ENCODE assay signal across 36 cellular contexts in the genomic region with DNA sequence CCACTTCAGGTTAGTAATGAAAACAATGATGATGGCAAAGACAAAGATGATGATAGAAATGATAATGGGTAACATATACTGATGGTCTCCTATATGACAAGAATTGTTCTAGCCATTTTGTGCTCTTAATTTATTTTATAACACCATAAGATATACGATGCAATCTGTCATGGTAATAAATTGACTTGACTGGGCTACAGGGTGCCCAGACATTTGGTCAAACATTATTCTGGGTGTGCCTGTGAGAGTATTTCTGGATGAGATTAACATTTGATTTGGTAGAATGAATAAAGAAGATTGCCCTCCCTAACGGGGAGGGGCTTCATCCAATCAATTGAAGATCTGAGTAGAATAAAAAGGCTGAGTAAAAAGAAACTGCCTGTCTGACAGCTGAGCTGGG.
"Had no signal": no experiment of that assay in that cellular context is flagged by ENCODE, and none has a peak within 500 bp of the region (broad histone marks: within the 10 kb centered on the region; RNA-seq: fewer than 3 reads in every experiment).

No MANE protein-coding gene starts in this region.

- H3K27me3 Mint-ChIP-seq: activated naive CD4-positive, alpha-beta T cell treated with anti-CD3 and anti-CD28 coated beads, Interleukin-2, amount 10 ng/mL, durations not matched to agents 7 days and 5 days; activated naive CD4-positive, alpha-beta T cell treated with anti-CD3 and anti-CD28 coated beads, Interleukin-2, amount 50 U/mL, for 24 hours; activated naive CD8-positive, alpha-beta T cell treated with anti-CD3 and anti-CD28 coated beads, Interleukin-2, amount 10 ng/mL, durations not matched to agents 7 days and 5 days; activated T-cell treated with anti-CD3 and anti-CD28 coated beads, Interleukin-2, amount 50 U/mL, for 24 hours; activated T-helper 17 cell treated with anti-CD3 and anti-CD28 coated beads, Interleukin-2, amount 50 U/mL, for 72 hours; brain; central memory CD8-positive, alpha-beta T cell had no signal

- H3K36me3 ChIP-seq: adrenal gland, ascending aorta, brain microvascular endothelial cell, breast epithelium, cardiac muscle cell had no signal

- ATAC-seq: activated naive CD4-positive, alpha-beta T cell treated with anti-CD3 and anti-CD28 coated beads, Interleukin-2, amount 50 U/mL, for 72 hours; activated naive CD8-positive, alpha-beta T cell treated with anti-CD3 and anti-CD28 coated beads, Interleukin-2, amount 50 U/mL, for 24 hours; activated T-cell treated with anti-CD3 and anti-CD28 coated beads, Interleukin-2, amount 50 U/mL, for 4 hours; activated T-helper 17 cell treated with anti-CD3 and anti-CD28 coated beads, Interleukin-2, amount 50 U/mL, for 72 hours; body of pancreas had no signal

- H3K27ac ChIP-seq: adrenal gland, ascending aorta, body of pancreas, brain microvascular endothelial cell, breast epithelium, cardiac muscle cell had no signal

- H3K4me1 ChIP-seq: ascending aorta, body of pancreas, breast epithelium had no signal

- H3K4me3 ChIP-seq: adrenal gland, ascending aorta, body of pancreas, breast epithelium, cardiac muscle cell had no signal

- H3K36me3 Mint-ChIP-seq: activated naive CD4-positive, alpha-beta T cell treated with anti-CD3 and anti-CD28 coated beads, Interleukin-2, amount 10 ng/mL, durations not matched to agents 7 days and 5 days; activated naive CD4-positive, alpha-beta T cell treated with anti-CD3 and anti-CD28 coated beads, Interleukin-2, amount 50 U/mL, for 24 hours; activated naive CD8-positive, alpha-beta T cell treated with anti-CD3 and anti-CD28 coated beads for 36 hours; activated naive CD8-positive, alpha-beta T cell treated with anti-CD3 and anti-CD28 coated beads, Interleukin-2, amount 10 ng/mL, durations not matched to agents 7 days and 5 days had no signal

- DNase-seq: activated effector memory CD4-positive, alpha-beta T cell treated with anti-CD3 and anti-CD28 coated beads, Interleukin-2, amount 50 U/mL, for 16 hours; activated effector memory CD4-positive, alpha-beta T cell treated with Interleukin-2 at 50 U/mL for 16 hours; activated gamma-delta T cell; activated gamma-delta T cell treated with Interleukin-2 at 50 U/mL for 16 hours; activated naive CD4-positive, alpha-beta T cell; activated naive CD4-positive, alpha-beta T cell treated with anti-CD3 and anti-CD28 coated beads for 36 hours; activated naive CD4-positive, alpha-beta T cell treated with anti-CD3 and anti-CD28 coated beads, Interleukin-2, amount 10 ng/mL, durations not matched to agents 7 days and 5 days; activated naive CD4-positive, alpha-beta T cell treated with anti-CD3 and anti-CD28 coated beads, Interleukin-2, amount 50 U/mL, for 16 hours; activated naive CD4-positive, alpha-beta T cell treated with Interleukin-2 at 50 U/mL for 16 hours; activated naive CD8-positive, alpha-beta T cell treated with anti-CD3 and anti-CD28 coated beads for 36 hours; activated naive CD8-positive, alpha-beta T cell treated with anti-CD3 and anti-CD28 coated beads, Interleukin-2, amount 10 ng/mL, durations not matched to agents 7 days and 5 days; activated naive CD8-positive, alpha-beta T cell treated with anti-CD3 and anti-CD28 coated beads, Interleukin-2, amount 50 U/mL, for 24 hours; activated T-cell treated with anti-CD3 and anti-CD28 coated beads, Interleukin-2, amount 50 U/mL, for 24 hours; activated T-cell treated with anti-CD3 and anti-CD28 coated beads, Interleukin-2, amount 50 U/mL, for 4 hours; activated T-cell treated with anti-CD3 and anti-CD28 coated beads, Interleukin-2, amount 50 U/mL, for 48 hours; adrenal gland; amniotic stem cell; amygdala; anterior cingulate cortex; aorta; body of pancreas; brain microvascular endothelial cell; caudate nucleus; central memory CD4-positive, alpha-beta T cell; cerebellar nuclear complex had no signal

- H3K27ac Mint-ChIP-seq: activated naive CD4-positive, alpha-beta T cell treated with anti-CD3 and anti-CD28 coated beads for 36 hours; activated naive CD4-positive, alpha-beta T cell treated with anti-CD3 and anti-CD28 coated beads, Interleukin-2, amount 10 ng/mL, durations not matched to agents 7 days and 5 days; activated naive CD4-positive, alpha-beta T cell treated with anti-CD3 and anti-CD28 coated beads, Interleukin-2, amount 50 U/mL, for 24 hours; activated naive CD4-positive, alpha-beta T cell treated with anti-CD3 and anti-CD28 coated beads, Interleukin-2, amount 50 U/mL, for 72 hours; activated naive CD8-positive, alpha-beta T cell; activated naive CD8-positive, alpha-beta T cell treated with anti-CD3 and anti-CD28 coated beads for 36 hours; activated naive CD8-positive, alpha-beta T cell treated with anti-CD3 and anti-CD28 coated beads, Interleukin-2, amount 10 ng/mL, durations not matched to agents 7 days and 5 days; activated naive CD8-positive, alpha-beta T cell treated with anti-CD3 and anti-CD28 coated beads, Interleukin-2, amount 50 U/mL, for 24 hours; activated T-cell treated with anti-CD3 and anti-CD28 coated beads, Interleukin-2, amount 50 U/mL, for 24 hours; activated T-helper 1 cell treated with anti-CD3 and anti-CD28 coated beads, Interleukin-12 subunit alpha, Interleukin-12 subunit beta, Interleukin-2, Interleukin-4 antibody, amounts not matched to agents 30 ng/mL and 10 ng/mL and 1 ng/mL, durations not matched to agents 14 hours and 24 hours and 36 hours; activated T-helper 17 cell treated with anti-CD3 and anti-CD28 coated beads, Interleukin-2, amount 50 U/mL, for 72 hours; activated T-helper 2 cell treated with anti-CD3 and anti-CD28 coated beads, Interferon-gamma antibody, Interleukin-2, Interleukin-4, amounts not matched to agents 10 μg/mL and 5 μg/mL and 100 μg/mL, durations not matched to agents 14 hours and 24 hours and 36 hours; brain had no signal

- H3K9me3 ChIP-seq: adrenal gland, ascending aorta, body of pancreas, breast epithelium had no signal

- H3K4me1 Mint-ChIP-seq: activated naive CD4-positive, alpha-beta T cell treated with anti-CD3 and anti-CD28 coated beads, Interleukin-2, amount 10 ng/mL, durations not matched to agents 7 days and 5 days; activated naive CD4-positive, alpha-beta T cell treated with anti-CD3 and anti-CD28 coated beads, Interleukin-2, amount 50 U/mL, for 24 hours; activated naive CD8-positive, alpha-beta T cell treated with anti-CD3 and anti-CD28 coated beads for 36 hours; activated naive CD8-positive, alpha-beta T cell treated with anti-CD3 and anti-CD28 coated beads, Interleukin-2, amount 10 ng/mL, durations not matched to agents 7 days and 5 days; activated naive CD8-positive, alpha-beta T cell treated with anti-CD3 and anti-CD28 coated beads, Interleukin-2, amount 50 U/mL, for 24 hours; activated T-helper 17 cell treated with anti-CD3 and anti-CD28 coated beads, Interleukin-2, amount 50 U/mL, for 72 hours; central memory CD8-positive, alpha-beta T cell had no signal

- H3K4me3 Mint-ChIP-seq: activated naive CD4-positive, alpha-beta T cell treated with anti-CD3 and anti-CD28 coated beads for 36 hours; activated naive CD4-positive, alpha-beta T cell treated with anti-CD3 and anti-CD28 coated beads, Interleukin-2, amount 10 ng/mL, durations not matched to agents 7 days and 5 days; activated naive CD4-positive, alpha-beta T cell treated with anti-CD3 and anti-CD28 coated beads, Interleukin-2, amount 50 U/mL, for 24 hours; activated naive CD8-positive, alpha-beta T cell; activated naive CD8-positive, alpha-beta T cell treated with anti-CD3 and anti-CD28 coated beads for 36 hours; activated naive CD8-positive, alpha-beta T cell treated with anti-CD3 and anti-CD28 coated beads, Interleukin-2, amount 10 ng/mL, durations not matched to agents 7 days and 5 days; activated naive CD8-positive, alpha-beta T cell treated with anti-CD3 and anti-CD28 coated beads, Interleukin-2, amount 50 U/mL, for 24 hours; activated T-cell treated with anti-CD3 and anti-CD28 coated beads, Interleukin-2, amount 50 U/mL, for 24 hours; activated T-cell treated with anti-CD3 and anti-CD28 coated beads, Interleukin-2, amount 50 U/mL, for 4 hours; activated T-helper 1 cell treated with anti-CD3 and anti-CD28 coated beads, Interleukin-12 subunit alpha, Interleukin-12 subunit beta, Interleukin-2, Interleukin-4 antibody, amounts not matched to agents 30 ng/mL and 10 ng/mL and 1 ng/mL, durations not matched to agents 14 hours and 24 hours and 36 hours; activated T-helper 17 cell treated with anti-CD3 and anti-CD28 coated beads, Interleukin-2, amount 50 U/mL, for 72 hours; brain; central memory CD8-positive, alpha-beta T cell had no signal
